17 cellular contexts compared by ENCODE assay signal in the genomic region with DNA sequence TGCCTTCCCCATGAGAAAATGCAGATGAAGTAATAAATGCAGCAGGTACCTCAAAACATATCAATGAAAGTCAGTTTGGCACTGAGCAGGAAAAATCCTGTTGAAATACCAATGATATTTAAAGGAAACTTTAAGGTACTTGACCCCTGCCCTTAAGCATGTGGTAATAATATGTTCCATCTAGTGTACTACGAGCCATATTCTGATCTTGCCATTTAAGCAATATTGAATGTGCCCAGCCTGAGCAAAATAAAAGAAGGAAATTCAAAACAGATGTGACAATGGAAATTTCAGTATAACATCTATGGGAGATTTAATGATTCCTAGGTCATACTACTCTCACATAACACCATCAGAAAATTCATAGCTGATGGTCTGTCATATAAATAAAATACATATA.
DNase-seq lines count a peak whose midpoint lies in the region; ATAC-seq, FAIRE-seq and TF ChIP-seq lines count a peak whose summit lies in the region.
"Had no signal": no experiment of that assay in that cellular context is flagged by ENCODE, and none has a peak within 500 bp of the region (broad histone marks: within the 10 kb centered on the region; RNA-seq: fewer than 3 reads in every experiment).

No MANE protein-coding gene starts in this region.

- H3K23ac ChIP-seq in IMR-90 (ENCODE audit: low read depth, low read length) = peak overlapping the region; percentile 18; the same call in 1 of the 2 replicates

- no peak overlapping the region for H2AK9ac ChIP-seq in IMR-90 (replicated peaks; ENCODE audit: low read depth, low read length, poor library complexity)

- no peak for TF ChIP-seq RAD21 in IMR-90 (IDR thresholded peaks at IDR 0.05; ENCODE audit: low read length)

- H3K36me3 ChIP-seq in IMR-90 (ENCODE audit: control insufficient read depth, insufficient read depth, low read length) = peaks cover 5% of the 10 kb centered on the region; the same call in 1 of the 2 replicates
- peaks cover 10% of the 10 kb centered on the region for H3K36me3 ChIP-seq in Karpas-422 (ENCODE audit: insufficient read depth, low read length)

- H3K4me1 ChIP-seq in IMR-90 (ENCODE audit: control insufficient read depth, insufficient read depth, low read length) (peaks cover 6% of the 10 kb centered on the region), Karpas-422 (ENCODE audit: low read length) (no peaks in the 10 kb centered on the region)

- peak overlapping the region; percentile 58 for H4K91ac ChIP-seq in IMR-90 (ENCODE audit: insufficient read depth, low read depth, low read length)

- H3K36me3 Mint-ChIP-seq in naive B cell = peaks cover 8 to 20% of the 10 kb centered on the region in 2 donors

- H2AK5ac ChIP-seq in IMR-90 (ENCODE audit: low read depth, low read length) = peak overlapping the region; percentile 77

- no peak for TF ChIP-seq CTCF in D721Med (IDR thresholded peaks at IDR 0.05; ENCODE audit: insufficient read depth, missing control alignments)
- TF ChIP-seq CTCF in IMR-90 (conservative IDR thresholded peaks at IDR 0.05; ENCODE audit: low read depth, low read length) = no peak

- peaks cover 11 to 22% of the 10 kb centered on the region in 2 experiments for H3K79me1 ChIP-seq in IMR-90 (ENCODE audit: low read depth in 1 of 2, low read length in 2 of 2)

- H3K14ac ChIP-seq in IMR-90 (replicated peaks; ENCODE audit: low read depth, low read length) = peak overlapping the region; percentile 26

- POLR2A ChIA-PET in IMR-90 (lab: Charles Lee; ENCODE audit: unreplicated experiment) = no interaction called here

- peak overlapping the region; percentile 74 for H3K56ac ChIP-seq in IMR-90 (ENCODE audit: extremely low read depth, insufficient read depth, low read length)

- H3K9me1 ChIP-seq in IMR-90 (ENCODE audit: insufficient read depth, low read length) = peaks cover 3% of the 10 kb centered on the region; the same call in 1 of the 2 replicates

- H3K18ac ChIP-seq in IMR-90 (ENCODE audit: low read depth, low read length) = peak overlapping the region; percentile 82; the same call in 1 of the 2 replicates

- peaks cover 0 to 6% (median 0%) of the 10 kb centered on the region in 7 donors for H3K9me3 Mint-ChIP-seq in naive B cell
- H3K9me3 Mint-ChIP-seq: GM23338 had no signal

- H3K9ac ChIP-seq in IMR-90 (ENCODE audit: low read depth, low read length) (no peak overlapping the region; the same call in 1 of the 2 replicates), Karpas-422 (ENCODE audit: low read length) (no peak overlapping the region)

- WGBS in IMR-90 (ENCODE audit: extremely low coverage in 2 of 2, insufficient read length in 1 of 2), 2 experiments = no CpG with 5 or more reads among the region's 1 CpG

- no peak for TF ChIP-seq POLR2A in IMR-90 (IDR thresholded peaks at IDR 0.05; ENCODE audit: low read depth, low read length)

- ATAC-seq in IMR-90 (ENCODE audit: low read depth) (no peak), naive B cell (ENCODE audit: low read depth in 2 of 2) (no peak), HG02623 (IDR thresholded peaks at IDR 0.05; ENCODE audit: unreplicated experiment) (no peak)
- ATAC-seq: GM12878, GM23338 had no signal

- no peaks in the 10 kb centered on the region for H3K27me3 Mint-ChIP-seq in naive B cell
- H3K27me3 Mint-ChIP-seq: CD8-positive, alpha-beta memory T cell had no signal

- peak; percentile 25 for FAIRE-seq in D721Med (lab: Jason Lieb, UNC)
- FAIRE-seq: GM12878 had no signal

- peaks cover 7 to 11% (median 8%) of the 10 kb centered on the region in 3 donors for H3K4me1 Mint-ChIP-seq in naive B cell

- dilution Hi-C loops in IMR-90 (cut with HindIII; ENCODE audit: low sequenced_read_pairs, unreplicated experiment) = no loop called here

- H4K20me1 ChIP-seq in IMR-90 (ENCODE audit: insufficient read depth, low read length) (no peaks in the 10 kb centered on the region), Karpas-422 (ENCODE audit: insufficient read depth, low read depth, low read length) (no peaks in the 10 kb centered on the region)

- H3K79me2 ChIP-seq in Karpas-422 (ENCODE audit: low read length) = peaks cover 9% of the 10 kb centered on the region

- no peak for DNase-seq in D721Med (ENCODE audit: insufficient read length, low spot score)
- DNase-seq in IMR-90 = no peak
- peak; percentile 14 for DNase-seq in fibroblast of the conjunctiva (ENCODE audit: low read depth)
- no peak for DNase-seq in naive B cell
- no peak for DNase-seq in head of caudate nucleus
- no peak for DNase-seq in Karpas-422
- DNase-seq: CD8-positive, alpha-beta memory T cell; GDM1; NCI-H187; NCI-H2171; NCI-H510A; NCI-H774; SW 1271 had no signal

- H3K4ac ChIP-seq in IMR-90 (ENCODE audit: low read depth, low read length) = peak overlapping the region; percentile 28; the same call in 1 of the 2 replicates

- in situ Hi-C loops in IMR-90 (cut with MboI; ENCODE audit: low sequenced_read_pairs) = no loop called here

- peak overlapping the region in 4 of 6 donors; percentile 8 to 75 (median 34) for H3K27ac Mint-ChIP-seq in naive B cell
- H3K27ac Mint-ChIP-seq: CD8-positive, alpha-beta memory T cell; GM23338 had no signal

- H2BK15ac ChIP-seq in IMR-90 (ENCODE audit: low read depth, low read length) = no peak overlapping the region

- peak overlapping the region; percentile 50 for H2BK120ac ChIP-seq in IMR-90 (ENCODE audit: low read depth, low read length)

- H3K9me2 ChIP-seq in Karpas-422 (replicated peaks; ENCODE audit: insufficient read depth, low read length) = no peaks in the 10 kb centered on the region

- H3K27ac ChIP-seq in IMR-90 (ENCODE audit: insufficient read depth, low read length) (peak overlapping the region; percentile 56; the same call in 1 of the 2 replicates), Karpas-422 (ENCODE audit: low read length) (no peak overlapping the region)
- H3K27ac ChIP-seq: RWPE1 had no signal

- H3K9me3 ChIP-seq in IMR-90 (ENCODE audit: control insufficient read depth, insufficient read depth, low read length) = no peaks in the 10 kb centered on the region; the same call in 1 of the 2 replicates
- H3K9me3 ChIP-seq in Karpas-422 (ENCODE audit: low read length) = 0 out of 2 replicates have a peak, but pooled peaks cover 7% of the 10 kb centered on the region

- CTCF ChIA-PET in IMR-90 (lab: Yijun Ruan, JAX) = no interaction called here

- H3K4me3 ChIP-seq in IMR-90 (ENCODE audit: insufficient read depth, low read depth, low read length) = no peak overlapping the region
- H3K4me3 ChIP-seq in Karpas-422 (ENCODE audit: low read length) = no peak overlapping the region
- H3K4me3 ChIP-seq: GM12878, GM23338 had no signal

- no TSS peak for BruUV-seq in IMR-90 (replicated peaks; lab: Mats Ljungman, UMichigan)

- intact Hi-C loops in IMR-90 (cut with micrococcal nuclease) = no loop called here
- intact Hi-C loops in head of caudate nucleus (cut with DNase I) = no loop called here

- H4K5ac ChIP-seq in IMR-90 (ENCODE audit: low read depth, low read length) = peak overlapping the region; percentile 75; the same call in 1 of the 2 replicates

- H3K4me3 Mint-ChIP-seq in naive B cell = no peak overlapping the region
- H3K4me3 Mint-ChIP-seq: CD8-positive, alpha-beta memory T cell; GM23338 had no signal

- H4K8ac ChIP-seq in IMR-90 (ENCODE audit: low read depth in 2 of 2, low read length in 2 of 2) = peak overlapping the region in 1 of 2 experiments; percentile 76; a peak in 2 of 4 replicates

- H3K4me2 ChIP-seq in IMR-90 (ENCODE audit: low read depth, low read length) = peak overlapping the region; percentile 74
- H3K4me2 ChIP-seq in Karpas-422 (ENCODE audit: low read depth, low read length, poor library complexity, severe bottlenecking) = no peak overlapping the region
- H3K4me2 ChIP-seq: GM23338 had no signal

- peak overlapping the region; percentile 88 for H2BK5ac ChIP-seq in IMR-90 (ENCODE audit: low read depth, low read length, poor library complexity, severe bottlenecking)

- H2AFZ ChIP-seq in IMR-90 (replicated peaks; ENCODE audit: low read length, poor library complexity) (no peak overlapping the region), Karpas-422 (ENCODE audit: low read length) (no peak overlapping the region)
- H2AFZ ChIP-seq: GM23338 had no signal

- peak overlapping the region; percentile 57; the same call in 1 of the 2 replicates for H2BK20ac ChIP-seq in IMR-90 (ENCODE audit: low read depth, low read length)

- no peaks in the 10 kb centered on the region for H3K27me3 ChIP-seq in IMR-90 (ENCODE audit: control insufficient read depth, insufficient read depth, low read length)
- no peaks in the 10 kb centered on the region for H3K27me3 ChIP-seq in Karpas-422 (ENCODE audit: low read length)

TF ChIP-seq in IMR-90, 13 proteins besides CTCF, POLR2A, EP300 and RAD21:
- TF ChIP-seq RCOR1 (IDR thresholded peaks at IDR 0.05; ENCODE audit: insufficient replicate concordance, low read length) = no peak
- no peak for TF ChIP-seq MAFK (IDR thresholded peaks at IDR 0.05; ENCODE audit: low read depth, low read length)
- TF ChIP-seq SMC3 (IDR thresholded peaks at IDR 0.05; ENCODE audit: low read depth, low read length) = no peak
- no peak for TF ChIP-seq USF2 (IDR thresholded peaks at IDR 0.05; ENCODE audit: low read depth, low read length)
- no peak for TF ChIP-seq CHD1 (IDR thresholded peaks at IDR 0.05; ENCODE audit: low read depth, low read length)
